In the genomic region with DNA sequence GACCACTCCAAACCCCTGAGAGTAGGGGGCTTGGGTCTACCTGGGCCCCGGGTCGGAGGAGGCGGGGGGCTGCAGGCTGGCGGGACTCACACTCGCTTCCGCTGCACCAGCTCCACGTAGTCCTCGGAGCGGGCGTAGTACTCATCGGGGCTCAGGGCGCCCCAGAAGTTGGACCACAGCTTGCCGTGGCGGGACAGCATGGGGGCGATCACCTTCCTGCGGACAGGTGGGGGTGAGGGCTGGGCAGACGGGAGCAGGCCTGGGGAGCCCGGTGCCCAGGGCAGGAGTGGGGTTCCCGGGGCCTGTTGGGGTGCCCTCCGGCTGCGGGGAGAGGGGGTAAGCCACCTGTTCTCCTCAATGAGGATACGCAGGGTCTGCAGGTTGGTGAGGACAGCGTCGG, we compare ENCODE assay signal across 1 cellular context.
A peak's percentile ranks its signal among the peaks of the same experiment; 100 is the strongest.
TF ChIP-seq lines count a peak whose summit lies in the region.

No MANE protein-coding gene starts in this region.

TF ChIP-seq in K562, 482 proteins besides CTCF, POLR2A, EP300 and RAD21:
- TF ChIP-seq RBFOX2 (IDR thresholded peaks at IDR 0.05; ENCODE audit: low read depth, low read length) (peak; percentile 34; the same call in 1 of the 2 replicates), HDAC1 (IDR thresholded peaks at IDR 0.05) (no peak)
